Comparison of ENCODE assay signal across 20 cellular contexts in the genomic region with DNA sequence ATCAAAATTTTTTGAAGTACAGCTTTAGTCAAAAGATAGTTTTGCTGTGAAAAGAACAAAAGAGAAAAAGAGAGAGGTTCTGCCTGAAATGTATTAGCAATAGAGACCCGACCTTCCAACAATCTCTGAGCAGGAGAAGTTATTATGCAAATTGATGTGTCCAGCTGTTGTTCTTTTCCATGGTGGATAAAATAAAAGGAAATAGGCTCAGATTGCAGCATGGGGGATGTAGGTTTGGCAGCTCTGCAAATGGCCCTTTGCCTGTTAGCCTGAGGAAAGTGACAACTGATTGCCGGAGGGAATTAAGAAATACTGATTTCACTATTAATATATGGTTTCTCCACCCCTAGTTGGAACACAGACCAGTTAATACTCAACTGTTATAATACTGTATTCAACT.
"Had no signal": no experiment of that assay in that cellular context is flagged by ENCODE, and none has a peak within 500 bp of the region (broad histone marks: within the 10 kb centered on the region; RNA-seq: fewer than 3 reads in every experiment).

No MANE protein-coding gene starts in this region.

- H3K9me3 ChIP-seq: left ventricle myocardium inferior, pancreas, tibial artery had no signal

- H3K27ac ChIP-seq: brain microvascular endothelial cell, hepatocyte, left ventricle myocardium inferior, pancreas, tibial artery had no signal

- DNase-seq: activated CD4-positive, alpha-beta T cell treated with anti-CD3 and anti-CD28 coated beads for 1 hour; activated CD4-positive, alpha-beta T cell treated with anti-CD3 and anti-CD28 coated beads, Interleukin-2, amount 50 U/mL, for 1 hour; activated CD8-positive, alpha-beta T cell treated with anti-CD3 and anti-CD28 coated beads, Interleukin-2, amount 10 ng/mL, durations not matched to agents 7 days and 5 days; activated gamma-delta T cell; activated naive CD4-positive, alpha-beta T cell treated with anti-CD3 and anti-CD28 coated beads, Interleukin-2, amount 50 U/mL, for 16 hours; activated naive CD8-positive, alpha-beta T cell treated with anti-CD3 and anti-CD28 coated beads, Interleukin-2, amount 50 U/mL, for 24 hours; brain microvascular endothelial cell; caudate nucleus; effector CD4-positive, alpha-beta T cell; erythroblast; glutamatergic neuron; immature natural killer cell; left ventricle myocardium inferior; midbrain; natural killer cell; pancreas; stimulated activated CD4-positive, alpha-beta T cell treated with anti-CD3 and anti-CD28 coated beads, Interleukin-1b, Interleukin-23, amount 100 ng/mL, for 48 hours; stimulated activated naive CD8-positive, alpha-beta T cell treated with anti-CD3 and anti-CD28 coated beads, Interleukin-15, amount 100 ng/mL, for 72 hours; tibial artery had no signal

- H2AFZ ChIP-seq: hepatocyte had no signal

- H3K4me1 ChIP-seq: left ventricle myocardium inferior, pancreas, tibial artery had no signal

- H3K79me2 ChIP-seq: hepatocyte had no signal

- H3K36me3 ChIP-seq: brain microvascular endothelial cell, left ventricle myocardium inferior, pancreas, tibial artery had no signal

- H3K4me2 ChIP-seq: hepatocyte had no signal

- H3K27me3 ChIP-seq: brain microvascular endothelial cell, hepatocyte, pancreas, tibial artery had no signal

- H3K4me3 ChIP-seq: hepatocyte, left ventricle myocardium inferior, pancreas, tibial artery had no signal
